In the genomic region with DNA sequence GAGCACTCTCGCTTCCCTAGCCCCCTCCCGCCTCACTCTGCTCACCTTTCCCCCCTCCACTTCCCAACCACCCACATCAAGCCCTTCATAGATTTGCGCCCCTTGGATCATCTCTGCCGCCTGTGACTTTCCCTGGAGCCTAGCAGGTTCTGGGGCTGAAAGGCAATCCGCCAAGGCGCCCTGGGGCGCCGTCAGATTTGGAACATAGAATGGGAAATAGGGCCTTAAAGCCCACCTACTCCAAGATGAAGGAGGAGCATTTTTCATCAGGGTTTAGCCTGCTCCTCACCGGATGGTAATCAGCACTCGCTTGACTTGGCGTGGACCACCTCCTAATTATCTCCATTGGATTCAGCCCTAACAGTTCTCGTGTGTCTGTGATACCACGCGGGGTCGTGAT, we compare ENCODE assay signal across 22 cellular contexts. TPM values are rescaled to one million over a fixed set of nuclear protein-coding genes. Genes with fewer than 3 reads are reported as not detected.
DNase-seq lines count a peak whose midpoint lies in the region; ATAC-seq, FAIRE-seq and TF ChIP-seq lines count a peak whose summit lies in the region.
"Had no signal": no experiment of that assay in that cellular context is flagged by ENCODE, and none has a peak within 500 bp of the region (broad histone marks: within the 10 kb centered on the region; RNA-seq: fewer than 3 reads in every experiment).

No MANE protein-coding gene starts in this region.

- no peak for ATAC-seq in A549
- ATAC-seq in right lobe of liver = no peak
- no peak for ATAC-seq in T-helper 17 cell
- ATAC-seq: activated naive CD4-positive, alpha-beta T cell treated with anti-CD3 and anti-CD28 coated beads, Interleukin-2, amount 50 U/mL, for 72 hours; naive thymus-derived CD8-positive, alpha-beta T cell; PC-3 had no signal

- peaks cover 13% of the 10 kb centered on the region for H3K4me1 Mint-ChIP-seq in T-helper 17 cell

- peak overlapping the region; percentile 96 for H3K4me2 ChIP-seq in A549

- CTCF ChIA-PET in A549 (lab: Yijun Ruan, JAX) = interaction anchor here (0.6 to 7.5 kb wide), 5 partner anchors 146 to 506 kb away, joined by 3 to 240 read pairs (median 6); no protein-coding TSS in a partner anchor

- no peaks in the 10 kb centered on the region for H3K36me3 ChIP-seq in HUES6 (ENCODE audit: control insufficient read depth, insufficient read depth, low read length)
- no peaks in the 10 kb centered on the region for H3K36me3 ChIP-seq in iPS-20b (ENCODE audit: insufficient read depth, low read depth, low read length)
- no peaks in the 10 kb centered on the region for H3K36me3 ChIP-seq in right lobe of liver
- H3K36me3 ChIP-seq: SJCRH30, spleen had no signal

- no peak for TF ChIP-seq EP300 in A549 (IDR thresholded peaks at IDR 0.05)

- H3K27me3 ChIP-seq in HUES6 (ENCODE audit: control insufficient read depth, insufficient read depth, low read length) (peaks cover 55% of the 10 kb centered on the region), iPS-20b (ENCODE audit: insufficient read depth, low read length) (peaks cover 55% of the 10 kb centered on the region), right lobe of liver (peaks cover 4 to 31% of the 10 kb centered on the region in 2 donors)

- DNase-seq in A549 (ENCODE audit: low read depth in 1 of 2, low spot score in 1 of 2) (no peak), astrocyte of the spinal cord (ENCODE audit: low read depth, low spot score) (no peak), right lobe of liver (no peak), 8988T (no peak), T-helper 17 cell (no peak), amygdala (lab: John Stamatoyannopoulos, UW) (no peak)
- DNase-seq: activated B cell treated with CpG ODN at 0.5 μM for 24 hours; naive thymus-derived CD8-positive, alpha-beta T cell; NCI-H2029; NCI-H524 treated with DMSO at 0.1 percent for 48 hours; PC-3; SJCRH30; spleen; T-helper 2 cell had no signal

- no peak for FAIRE-seq in A549 (lab: Jason Lieb, UNC)
- FAIRE-seq: endothelial cell of umbilical vein, GM12891 had no signal

- H3K9me3 ChIP-seq in A549 (no peaks in the 10 kb centered on the region), HUES6 (ENCODE audit: control insufficient read depth, insufficient read depth, low read depth, low read length) (no peaks in the 10 kb centered on the region), iPS-20b (ENCODE audit: insufficient read depth, low read depth, low read length) (no peaks in the 10 kb centered on the region), right lobe of liver (no peaks in the 10 kb centered on the region), T-helper 17 cell (ENCODE audit: control insufficient read depth, low read length, poor library complexity, severe bottlenecking) (no peaks in the 10 kb centered on the region)
- H3K9me3 ChIP-seq: SJCRH30, spleen had no signal

- TF ChIP-seq CTCF in A549 (IDR thresholded peaks at IDR 0.05) = no peak
- no peak for TF ChIP-seq CTCF in astrocyte of the spinal cord (IDR thresholded peaks at IDR 0.05; ENCODE audit: low read depth, low read length)
- no peak for TF ChIP-seq CTCF in right lobe of liver (IDR thresholded peaks at IDR 0.05)

- in situ Hi-C loops in astrocyte of the spinal cord (cut with HindIII; ENCODE audit: low sequenced_read_pairs) = no loop called here

- POLR2A ChIA-PET in A549 (lab: Yijun Ruan, JAX) = no interaction called here

- H3K36me3 Mint-ChIP-seq in T-helper 17 cell (ENCODE audit: low read depth) = no peaks in the 10 kb centered on the region

- no peak overlapping the region for H3K4me3 Mint-ChIP-seq in T-helper 17 cell
- H3K4me3 Mint-ChIP-seq: activated B cell treated with CpG ODN at 0.5 μM for 24 hours had no signal

- H3K27me3 Mint-ChIP-seq in T-helper 17 cell = peaks cover 84% of the 10 kb centered on the region

- intact Hi-C loops in right lobe of liver (cut with DNase I) = loop anchor here in 1 of 2 donors (10.0 kb wide), 2 partner anchors 151 to 239 kb away; no protein-coding TSS in a partner anchor

- H3K4me3 ChIP-seq in A549 = peak overlapping the region; percentile 78
- H3K4me3 ChIP-seq in HUES6 (ENCODE audit: low read depth, low read length) = peak overlapping the region; percentile 79
- peak overlapping the region; percentile 54 for H3K4me3 ChIP-seq in astrocyte of the spinal cord (ENCODE audit: low read depth, low read length)
- H3K4me3 ChIP-seq in iPS-20b (ENCODE audit: low read length) = peak overlapping the region; percentile 80
- no peak overlapping the region for H3K4me3 ChIP-seq in right lobe of liver
- H3K4me3 ChIP-seq: hepatocyte, SJCRH30 had no signal

- peaks cover 31% of the 10 kb centered on the region for H3K4me1 ChIP-seq in A549
- no peaks in the 10 kb centered on the region for H3K4me1 ChIP-seq in HUES6 (ENCODE audit: control insufficient read depth, insufficient read depth, low read length)
- 0 out of 2 replicates have a peak, but pooled peaks cover 11% of the 10 kb centered on the region for H3K4me1 ChIP-seq in iPS-20b (ENCODE audit: insufficient read depth, low read length)
- H3K4me1 ChIP-seq in right lobe of liver = no peaks in the 10 kb centered on the region
- H3K4me1 ChIP-seq: SJCRH30 had no signal

- no peak overlapping the region for H3K27ac Mint-ChIP-seq in T-helper 17 cell
- H3K27ac Mint-ChIP-seq: activated B cell treated with CpG ODN at 0.5 μM for 24 hours; activated naive CD4-positive, alpha-beta T cell treated with anti-CD3 and anti-CD28 coated beads, Interleukin-2, amount 50 U/mL, for 72 hours; naive thymus-derived CD8-positive, alpha-beta T cell had no signal

- WGBS in A549 (ENCODE audit: missing lambda C conversion rate) = 78% methylated on average over 15 of the region's 15 CpGs
- 5% methylated on average over 9 of the region's 15 CpGs for WGBS in right lobe of liver (ENCODE audit: insufficient coverage, low coverage, low lambda C conversion rate, missing lambda C conversion rate)

- H3K9ac ChIP-seq in HUES6 (ENCODE audit: low read length) = no peak overlapping the region
- peak overlapping the region; percentile 6; the same call in 1 of the 2 replicates for H3K9ac ChIP-seq in iPS-20b (ENCODE audit: low read depth, low read length)

- H3K27ac ChIP-seq in A549 (peak overlapping the region in 1 of 2 experiments; percentile 81; a peak in 2 of 6 replicates), HUES6 (ENCODE audit: low read depth, low read length) (no peak overlapping the region), iPS-20b (ENCODE audit: low read length) (no peak overlapping the region), right lobe of liver (no peak overlapping the region)
- H3K27ac ChIP-seq: hepatocyte, HL-60, SJCRH30 had no signal

- no peak for TF ChIP-seq RAD21 in A549 (conservative IDR thresholded peaks at IDR 0.05 in 1 of 2, IDR thresholded peaks at IDR 0.05 in 1 of 2)

- TF ChIP-seq POLR2A in A549 (IDR thresholded peaks at IDR 0.05; ENCODE audit: low read length) (no peak), right lobe of liver (IDR thresholded peaks at IDR 0.05) (no peak)

TF ChIP-seq in A549, 52 proteins besides CTCF, POLR2A, EP300 and RAD21:
- TF ChIP-seq HEYL (CRISPR knock-in tag; IDR thresholded peaks at IDR 0.05) (no peak), RFX5 (IDR thresholded peaks at IDR 0.05) (no peak), MAFK (IDR thresholded peaks at IDR 0.05; ENCODE audit: partially characterized antibody) (no peak), BHLHE40 (IDR thresholded peaks at IDR 0.05; ENCODE audit: low read depth, low read length) (no peak), HDAC2 (IDR thresholded peaks at IDR 0.05) (no peak), FOXS1 (CRISPR knock-in tag; IDR thresholded peaks at IDR 0.05) (no peak), FOSL2 (IDR thresholded peaks at IDR 0.05) (no peak), FOSL2 (CRISPR knock-in tag; IDR thresholded peaks at IDR 0.05) (no peak), FOSB (CRISPR knock-in tag; IDR thresholded peaks at IDR 0.05) (no peak), EHF (CRISPR knock-in tag; IDR thresholded peaks at IDR 0.05) (no peak), JUNB (IDR thresholded peaks at IDR 0.05) (no peak), MAZ (IDR thresholded peaks at IDR 0.05; ENCODE audit: borderline replicate concordance, low read depth, low read length) (no peak), CBX8 (IDR thresholded peaks at IDR 0.05) (no peak), MYC (IDR thresholded peaks at IDR 0.05; ENCODE audit: borderline replicate concordance, low read length) (no peak), JUN (IDR thresholded peaks at IDR 0.05) (no peak)
- TF ChIP-seq, protein P1, sequence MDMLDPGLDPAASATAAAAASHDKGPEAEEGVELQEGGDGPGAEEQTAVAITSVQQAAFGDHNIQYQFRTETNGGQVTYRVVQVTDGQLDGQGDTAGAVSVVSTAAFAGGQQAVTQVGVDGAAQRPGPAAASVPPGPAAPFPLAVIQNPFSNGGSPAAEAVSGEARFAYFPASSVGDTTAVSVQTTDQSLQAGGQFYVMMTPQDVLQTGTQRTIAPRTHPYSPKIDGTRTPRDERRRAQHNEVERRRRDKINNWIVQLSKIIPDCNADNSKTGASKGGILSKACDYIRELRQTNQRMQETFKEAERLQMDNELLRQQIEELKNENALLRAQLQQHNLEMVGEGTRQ (IDR thresholded peaks at IDR 0.05) = no peak
- TF ChIP-seq, protein P2, sequence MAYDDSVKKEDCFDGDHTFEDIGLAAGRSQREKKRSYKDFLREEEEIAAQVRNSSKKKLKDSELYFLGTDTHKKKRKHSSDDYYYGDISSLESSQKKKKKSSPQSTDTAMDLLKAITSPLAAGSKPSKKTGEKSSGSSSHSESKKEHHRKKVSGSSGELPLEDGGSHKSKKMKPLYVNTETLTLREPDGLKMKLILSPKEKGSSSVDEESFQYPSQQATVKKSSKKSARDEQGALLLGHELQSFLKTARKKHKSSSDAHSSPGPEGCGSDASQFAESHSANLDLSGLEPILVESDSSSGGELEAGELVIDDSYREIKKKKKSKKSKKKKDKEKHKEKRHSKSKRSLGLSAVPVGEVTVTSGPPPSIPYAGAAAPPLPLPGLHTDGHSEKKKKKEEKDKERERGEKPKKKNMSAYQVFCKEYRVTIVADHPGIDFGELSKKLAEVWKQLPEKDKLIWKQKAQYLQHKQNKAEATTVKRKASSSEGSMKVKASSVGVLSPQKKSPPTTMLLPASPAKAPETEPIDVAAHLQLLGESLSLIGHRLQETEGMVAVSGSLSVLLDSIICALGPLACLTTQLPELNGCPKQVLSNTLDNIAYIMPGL (CRISPR knock-in tag; IDR thresholded peaks at IDR 0.05; ENCODE audit: borderline replicate concordance) = no peak

RNA-seq across cellular contexts. Expression of a gene that starts 1.3 kb away (rescaled TPM):
- polyA plus RNA-seq in A549 (2011; rRNA removed) (8.7 and 10.6 TPM in 2 replicates), A549 (2017; fragmentation: RNase III; extraction: RNeasy Plus Mini Kit Qiagen cat#74134 plus additional on column Dnase treatment) (3.5 to 4.2 TPM (median 3.6 TPM) in 3 replicates)
- polyA plus RNA-seq in A549 (2012; cell fraction: cytosol; rRNA removed) = 3.3 and 3.7 TPM in 2 replicates
- polyA plus RNA-seq in A549 (2012; cell fraction: nucleus; rRNA removed) = 2.8 and 2.9 TPM in 2 replicates
- polyA minus RNA-seq in A549 (2011; rRNA and poly(A)+ RNA removed) = 17.3 and 21.5 TPM in 2 replicates
- total RNA-seq in right lobe of liver (not detected), T-helper 17 cell (under 1 TPM in 1 of 2 donors, not detected in 1; 0.55 TPM)
- total RNA-seq: activated B cell treated with CpG ODN at 0.5 μM for 24 hours; endothelial cell of umbilical vein; mesenteric fat pad; naive thymus-derived CD8-positive, alpha-beta T cell; PC-3 had no signal
- polyA plus RNA-seq: endothelial cell of umbilical vein; naive thymus-derived CD8-positive, alpha-beta T cell had no signal

Comparison
In these comparisons a context has a peak if more than half of its experiments do, and no peak if none do; other contexts are left out.
1. H3K4me3 ChIP-seq: peak in A549 (single experiment), HUES6 (single experiment), astrocyte of the spinal cord (single experiment) and iPS-20b (single experiment); none in right lobe of liver (0 of 3).